Comparison of ENCODE assay signal across 1 cellular context in the genomic region with DNA sequence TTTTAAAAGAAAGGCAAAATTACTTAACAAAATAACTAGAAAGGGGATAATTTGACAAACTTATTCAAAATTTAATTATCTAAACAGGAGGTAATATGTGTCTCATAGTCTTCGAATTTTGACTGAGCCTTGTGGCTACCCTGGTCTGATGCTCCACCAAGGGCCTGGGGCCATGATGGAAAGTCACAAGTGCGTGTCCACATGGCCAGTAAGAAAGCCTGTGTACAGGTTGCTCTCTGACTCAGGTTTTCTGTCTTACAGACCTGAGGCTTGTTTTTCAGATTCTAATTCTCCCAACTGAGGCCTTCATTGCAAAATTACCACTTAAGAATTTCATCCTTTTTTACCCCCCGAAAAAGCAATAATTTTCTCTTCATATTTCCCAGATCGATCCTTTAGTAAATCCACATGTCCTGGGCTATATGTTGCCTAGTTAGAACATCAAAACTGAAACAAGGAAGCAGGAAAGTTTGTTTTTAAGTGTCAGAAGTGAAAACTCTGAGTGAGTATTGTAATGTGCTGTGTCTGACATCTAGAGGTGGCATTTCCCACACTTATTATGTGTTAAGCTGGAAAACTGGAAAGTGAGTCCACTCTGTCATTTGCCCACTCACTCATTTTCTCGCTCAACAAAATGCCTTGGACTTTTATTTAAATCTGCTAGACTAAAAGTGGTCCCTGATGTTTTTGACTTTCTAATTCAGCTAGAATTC.
TF ChIP-seq lines count a peak whose summit lies in the region.

No MANE protein-coding gene starts in this region.

TF ChIP-seq in HCT116, 20 proteins besides CTCF, POLR2A, EP300 and RAD21 (continued from another document):
- TF ChIP-seq REST (IDR thresholded peaks at IDR 0.05; ENCODE audit: low read depth), result no peak
- TF ChIP-seq YY1 (IDR thresholded peaks at IDR 0.05; ENCODE audit: extremely low read depth, insufficient replicate concordance, low read depth, low read length), result no peak
- no peak for TF ChIP-seq FOSL1 (IDR thresholded peaks at IDR 0.05; ENCODE audit: low read depth)
- TF ChIP-seq MAX (IDR thresholded peaks at IDR 0.05), result no peak
- no peak for TF ChIP-seq JUND (IDR thresholded peaks at IDR 0.05)
- TF ChIP-seq ZNF274 (IDR thresholded peaks at IDR 0.05; ENCODE audit: low read depth, low read length), result no peak
